In genomic region chr1:182385885-182386853, GRCh38 we compare ENCODE assay signal across 22 cellular contexts. TPM values are rescaled to one million over a fixed set of nuclear protein-coding genes. Genes with fewer than 3 reads are reported as not detected.
DNase-seq lines count a peak whose midpoint lies in the region; ATAC-seq and TF ChIP-seq lines count a peak whose summit lies in the region.
"Had no signal": no experiment of that assay in that cellular context is flagged by ENCODE, and none has a peak within 500 bp of the region (broad histone marks: within the 10 kb centered on the region; RNA-seq: fewer than 3 reads in every experiment).

No MANE protein-coding gene starts in this region.

- H3K27ac ChIP-seq in RWPE1 (peak overlapping the region; percentile 64), dorsolateral prefrontal cortex (peak overlapping the region in 51 of 59 donors; percentile 1 to 100 (median 96)), thoracic aorta (no peak overlapping the region)

- intact Hi-C loops in dorsolateral prefrontal cortex (cut with DNase I) = no loop called here

- no peaks in the 10 kb centered on the region for H3K27me3 ChIP-seq in dorsolateral prefrontal cortex
- no peaks in the 10 kb centered on the region for H3K27me3 ChIP-seq in thoracic aorta (replicated peaks; ENCODE audit: insufficient read depth)

- CTCF ChIA-PET in RWPE1 (lab: Yijun Ruan, JAX) = interaction anchor here (0.6 kb wide), 1 partner anchor 202 kb away, joined by 3 read pairs; no protein-coding TSS in a partner anchor

- peak overlapping the region in 56 of 59 donors; percentile 5 to 99 (median 91) for H3K4me3 ChIP-seq in dorsolateral prefrontal cortex
- H3K4me3 ChIP-seq in thoracic aorta = peak overlapping the region; percentile 14

- POLR2A ChIA-PET in RWPE1 (lab: Yijun Ruan, JAX; ENCODE audit: low non-redundant PET) = no interaction called here

- DNase-seq in RWPE1 (ENCODE audit: low spot score) (no peak), dorsolateral prefrontal cortex (no peak), medulla oblongata (ENCODE audit: extremely low spot score) (peak; percentile 44), thoracic aorta (ENCODE audit: low spot score) (no peak), kidney glomerular epithelial cell (lab: John Stamatoyannopoulos, UW) (no peak)
- DNase-seq: activated CD4-positive, alpha-beta T cell treated with anti-CD3 and anti-CD28 coated beads for 4 hours; activated naive CD8-positive, alpha-beta T cell treated with anti-CD3 and anti-CD28 coated beads, Interleukin-2, amount 10 ng/mL, durations not matched to agents 7 days and 5 days; activated T-cell treated with anti-CD3 and anti-CD28 coated beads, Interleukin-2, amount 50 U/mL, for 72 hours; GF-D8; HFFc6; left cardiac atrium; NCI-H774; OCI-M1; SHP77; spleen; stimulated activated CD4-positive, alpha-beta T cell treated with anti-CD3 and anti-CD28 coated beads, Interleukin-4, amount 100 ng/mL, for 24 hours; T-helper 1 cell had no signal

- peaks cover 72% of the 10 kb centered on the region for H3K36me3 ChIP-seq in thoracic aorta

- no peak for ATAC-seq in thoracic aorta (ENCODE audit: insufficient number of reproducible peaks, low FRiP score, low read depth)
- no peak for ATAC-seq in GM21619 (IDR thresholded peaks at IDR 0.05; ENCODE audit: unreplicated experiment)
- no peak for ATAC-seq in HG03571 (IDR thresholded peaks at IDR 0.05; ENCODE audit: unreplicated experiment)
- ATAC-seq: activated T-cell treated with anti-CD3 and anti-CD28 coated beads, Interleukin-2, amount 50 U/mL, for 72 hours; left cardiac atrium had no signal

- no peak for TF ChIP-seq CTCF in RWPE1 (conservative IDR thresholded peaks at IDR 0.05; ENCODE audit: low read depth)
- TF ChIP-seq CTCF in dorsolateral prefrontal cortex (IDR thresholded peaks at IDR 0.05 in 54 of 56, conservative IDR thresholded peaks at IDR 0.05 in 2 of 56; ENCODE audit: low read depth in 1 of 56, partially characterized antibody in 56 of 56) = no peak
- TF ChIP-seq CTCF in thoracic aorta (IDR thresholded peaks at IDR 0.05) = no peak

- H3K4me1 ChIP-seq in thoracic aorta (ENCODE audit: control insufficient read depth in 1 of 2, low read depth in 2 of 2) = peaks cover 18 to 32% of the 10 kb centered on the region in 2 donors

- no peaks in the 10 kb centered on the region for H3K9me3 ChIP-seq in thoracic aorta
- H3K9me3 ChIP-seq: spleen had no signal

RNA-seq across cellular contexts. Expression of gene GLUL, which starts 5.4 kb away (rescaled TPM):
- total RNA-seq in dorsolateral prefrontal cortex (1,000 to 10,000 TPM; 1,265 to 6,769 (median 2,230) TPM), thoracic aorta (100 to 1,000 TPM; 705 to 998 TPM)

RNA-seq across cellular contexts. Expression of gene TEDDM1, which starts 14.3 kb away (rescaled TPM):
- total RNA-seq in dorsolateral prefrontal cortex (not detected), thoracic aorta (not detected)
- total RNA-seq: activated naive CD8-positive, alpha-beta T cell treated with anti-CD3 and anti-CD28 coated beads, Interleukin-2, amount 10 ng/mL, durations not matched to agents 7 days and 5 days; activated T-cell treated with anti-CD3 and anti-CD28 coated beads, Interleukin-2, amount 50 U/mL, for 72 hours; bronchial epithelial cell; epithelial cell of proximal tubule; HFFc6; left cardiac atrium; renal cortical epithelial cell; spleen had no signal

Comparison
In these comparisons a context has a peak if more than half of its experiments do, and no peak if none do; other contexts are left out.
1. H3K27ac ChIP-seq: peak in RWPE1 (single experiment) and dorsolateral prefrontal cortex (51 of 59); none in thoracic aorta (0 of 2).